2 cellular contexts compared by ENCODE assay signal in the genomic region with DNA sequence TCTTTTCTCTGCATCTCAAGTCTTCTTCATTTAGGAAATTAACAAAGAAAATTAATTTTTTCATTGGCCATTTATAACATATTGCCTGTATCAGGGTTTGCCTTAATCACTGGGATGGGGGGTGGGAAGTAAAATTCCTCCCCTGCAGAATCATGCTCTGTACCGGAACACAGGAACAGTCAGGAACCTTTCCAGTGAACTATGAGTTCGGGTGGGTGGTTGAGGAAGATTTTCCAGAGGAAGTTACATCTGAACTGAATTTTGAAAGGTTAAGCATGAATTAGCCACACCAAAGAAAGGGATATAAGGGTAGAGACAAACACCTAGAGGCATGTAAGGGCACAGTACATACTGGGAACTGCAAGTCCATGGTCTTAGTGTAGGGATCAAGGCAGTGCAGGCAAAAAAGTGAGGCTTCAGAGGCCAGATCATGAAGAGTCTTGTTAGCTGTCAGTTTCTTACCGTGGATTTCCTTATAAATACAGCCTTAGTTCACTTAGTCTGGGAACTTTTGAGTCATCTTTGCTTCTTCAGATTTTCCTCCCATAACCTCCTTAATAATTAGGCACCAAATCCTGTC.
TF ChIP-seq lines count a peak whose summit lies in the region.

No MANE protein-coding gene starts in this region.

TF ChIP-seq in A549, 52 proteins besides CTCF, POLR2A, EP300 and RAD21:
- TF ChIP-seq REST (IDR thresholded peaks at IDR 0.05) (no peak), RFX5 (IDR thresholded peaks at IDR 0.05) (no peak), USF2 (IDR thresholded peaks at IDR 0.05) (no peak), ZNF302 (CRISPR knock-in tag; IDR thresholded peaks at IDR 0.05) (no peak), JUN (IDR thresholded peaks at IDR 0.05) (no peak), MAFK (IDR thresholded peaks at IDR 0.05; ENCODE audit: partially characterized antibody) (no peak), RNF2 (IDR thresholded peaks at IDR 0.05; ENCODE audit: borderline replicate concordance, low read depth) (no peak), SMC3 (IDR thresholded peaks at IDR 0.05) (no peak), ZFP36 (IDR thresholded peaks at IDR 0.05; ENCODE audit: borderline replicate concordance, partially characterized antibody) (no peak), FOSL2 (IDR thresholded peaks at IDR 0.05) (no peak), FOSL2 (CRISPR knock-in tag; IDR thresholded peaks at IDR 0.05) (no peak)

TF ChIP-seq in GM23338, 12 proteins besides CTCF, POLR2A, EP300 and RAD21:
- TF ChIP-seq JUNB (IDR thresholded peaks at IDR 0.05; ENCODE audit: unreplicated experiment) (no peak), CREB1 (CRISPR knock-in tag; IDR thresholded peaks at IDR 0.05; ENCODE audit: low read depth) (no peak), STAT1 (IDR thresholded peaks at IDR 0.05; ENCODE audit: unreplicated experiment) (no peak), NANOG (IDR thresholded peaks at IDR 0.05; ENCODE audit: borderline replicate concordance) (no peak), POLR2AphosphoS5 (IDR thresholded peaks at IDR 0.05; ENCODE audit: low read depth) (no peak), ZNF462 (CRISPR knock-in tag; IDR thresholded peaks at IDR 0.05) (no peak), EZH2phosphoT487 (IDR thresholded peaks at IDR 0.05; ENCODE audit: unreplicated experiment) (no peak), ZNF331 (CRISPR knock-in tag; IDR thresholded peaks at IDR 0.05; ENCODE audit: low read depth) (no peak), REST (IDR thresholded peaks at IDR 0.05; ENCODE audit: unreplicated experiment) (no peak), EZH2 (IDR thresholded peaks at IDR 0.05; ENCODE audit: low read depth, unreplicated experiment) (no peak), ZNF114 (CRISPR knock-in tag; IDR thresholded peaks at IDR 0.05) (no peak)
- TF ChIP-seq, protein P1, sequence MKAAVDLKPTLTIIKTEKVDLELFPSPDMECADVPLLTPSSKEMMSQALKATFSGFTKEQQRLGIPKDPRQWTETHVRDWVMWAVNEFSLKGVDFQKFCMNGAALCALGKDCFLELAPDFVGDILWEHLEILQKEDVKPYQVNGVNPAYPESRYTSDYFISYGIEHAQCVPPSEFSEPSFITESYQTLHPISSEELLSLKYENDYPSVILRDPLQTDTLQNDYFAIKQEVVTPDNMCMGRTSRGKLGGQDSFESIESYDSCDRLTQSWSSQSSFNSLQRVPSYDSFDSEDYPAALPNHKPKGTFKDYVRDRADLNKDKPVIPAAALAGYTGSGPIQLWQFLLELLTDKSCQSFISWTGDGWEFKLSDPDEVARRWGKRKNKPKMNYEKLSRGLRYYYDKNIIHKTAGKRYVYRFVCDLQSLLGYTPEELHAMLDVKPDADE (IDR thresholded peaks at IDR 0.05): no peak
TF ChIP-seq in GM23338: peak in this region for 0.
